In genomic region chr4:102477657-102478056, GRCh38 we compare ENCODE assay signal across 1 cellular context.
TF ChIP-seq lines count a peak whose summit lies in the region.

No MANE protein-coding gene starts in this region.

TF ChIP-seq in GM23338, 12 proteins besides CTCF, POLR2A, EP300 and RAD21 (continued from another document):
- TF ChIP-seq, protein P1, sequence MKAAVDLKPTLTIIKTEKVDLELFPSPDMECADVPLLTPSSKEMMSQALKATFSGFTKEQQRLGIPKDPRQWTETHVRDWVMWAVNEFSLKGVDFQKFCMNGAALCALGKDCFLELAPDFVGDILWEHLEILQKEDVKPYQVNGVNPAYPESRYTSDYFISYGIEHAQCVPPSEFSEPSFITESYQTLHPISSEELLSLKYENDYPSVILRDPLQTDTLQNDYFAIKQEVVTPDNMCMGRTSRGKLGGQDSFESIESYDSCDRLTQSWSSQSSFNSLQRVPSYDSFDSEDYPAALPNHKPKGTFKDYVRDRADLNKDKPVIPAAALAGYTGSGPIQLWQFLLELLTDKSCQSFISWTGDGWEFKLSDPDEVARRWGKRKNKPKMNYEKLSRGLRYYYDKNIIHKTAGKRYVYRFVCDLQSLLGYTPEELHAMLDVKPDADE (IDR thresholded peaks at IDR 0.05) = no peak
- no peak for TF ChIP-seq JUNB (IDR thresholded peaks at IDR 0.05; ENCODE audit: unreplicated experiment)
- no peak for TF ChIP-seq ZNF114 (CRISPR knock-in tag; IDR thresholded peaks at IDR 0.05)
- no peak for TF ChIP-seq ZNF331 (CRISPR knock-in tag; IDR thresholded peaks at IDR 0.05; ENCODE audit: low read depth)
- TF ChIP-seq EZH2phosphoT487 (IDR thresholded peaks at IDR 0.05; ENCODE audit: unreplicated experiment) = no peak
- TF ChIP-seq, protein P2, sequence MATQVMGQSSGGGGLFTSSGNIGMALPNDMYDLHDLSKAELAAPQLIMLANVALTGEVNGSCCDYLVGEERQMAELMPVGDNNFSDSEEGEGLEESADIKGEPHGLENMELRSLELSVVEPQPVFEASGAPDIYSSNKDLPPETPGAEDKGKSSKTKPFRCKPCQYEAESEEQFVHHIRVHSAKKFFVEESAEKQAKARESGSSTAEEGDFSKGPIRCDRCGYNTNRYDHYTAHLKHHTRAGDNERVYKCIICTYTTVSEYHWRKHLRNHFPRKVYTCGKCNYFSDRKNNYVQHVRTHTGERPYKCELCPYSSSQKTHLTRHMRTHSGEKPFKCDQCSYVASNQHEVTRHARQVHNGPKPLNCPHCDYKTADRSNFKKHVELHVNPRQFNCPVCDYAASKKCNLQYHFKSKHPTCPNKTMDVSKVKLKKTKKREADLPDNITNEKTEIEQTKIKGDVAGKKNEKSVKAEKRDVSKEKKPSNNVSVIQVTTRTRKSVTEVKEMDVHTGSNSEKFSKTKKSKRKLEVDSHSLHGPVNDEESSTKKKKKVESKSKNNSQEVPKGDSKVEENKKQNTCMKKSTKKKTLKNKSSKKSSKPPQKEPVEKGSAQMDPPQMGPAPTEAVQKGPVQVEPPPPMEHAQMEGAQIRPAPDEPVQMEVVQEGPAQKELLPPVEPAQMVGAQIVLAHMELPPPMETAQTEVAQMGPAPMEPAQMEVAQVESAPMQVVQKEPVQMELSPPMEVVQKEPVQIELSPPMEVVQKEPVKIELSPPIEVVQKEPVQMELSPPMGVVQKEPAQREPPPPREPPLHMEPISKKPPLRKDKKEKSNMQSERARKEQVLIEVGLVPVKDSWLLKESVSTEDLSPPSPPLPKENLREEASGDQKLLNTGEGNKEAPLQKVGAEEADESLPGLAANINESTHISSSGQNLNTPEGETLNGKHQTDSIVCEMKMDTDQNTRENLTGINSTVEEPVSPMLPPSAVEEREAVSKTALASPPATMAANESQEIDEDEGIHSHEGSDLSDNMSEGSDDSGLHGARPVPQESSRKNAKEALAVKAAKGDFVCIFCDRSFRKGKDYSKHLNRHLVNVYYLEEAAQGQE (IDR thresholded peaks at IDR 0.05; ENCODE audit: unreplicated experiment) = no peak
